In the genomic region with DNA sequence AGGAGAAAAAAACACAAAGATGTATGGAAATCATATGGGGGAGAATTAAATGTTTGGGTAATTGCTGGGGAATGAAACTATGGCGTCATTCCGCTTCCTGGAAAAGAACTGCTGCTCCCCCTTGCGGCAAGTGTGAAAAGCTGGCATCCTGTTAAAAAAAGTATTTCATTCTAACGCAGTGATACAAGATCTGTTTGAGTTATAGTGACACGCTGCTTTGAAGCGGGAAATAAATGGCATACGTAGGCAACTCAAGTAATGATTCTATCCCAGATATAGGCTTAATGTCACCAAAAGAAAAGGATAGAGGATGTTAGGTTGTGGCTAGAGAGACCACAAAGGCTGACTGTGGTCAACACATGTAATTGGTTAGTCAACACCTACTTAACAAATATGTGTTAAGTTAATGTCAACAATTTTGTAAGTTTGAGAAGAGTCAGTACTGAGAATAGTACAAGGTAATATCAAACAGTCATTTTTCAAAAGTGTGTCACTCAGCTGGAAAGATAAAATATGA, we compare ENCODE assay signal across 8 cellular contexts.
DNase-seq lines count a peak whose midpoint lies in the region; ATAC-seq, FAIRE-seq and TF ChIP-seq lines count a peak whose summit lies in the region.

No MANE protein-coding gene starts in this region.

- DNase-seq in EH (ENCODE audit: low read depth), result peak; percentile 76
- peak; percentile 62 for DNase-seq in HCT116 (ENCODE audit: low read depth, low spot score)
- DNase-seq in NCI-H2081 treated with DMSO at 0.1 percent for 48 hours (lab: John Stamatoyannopoulos, UW), result peak; percentile 29
- DNase-seq in activated CD4-positive, alpha-beta T cell treated with anti-CD3 and anti-CD28 coated beads for 48 hours, result peak; percentile 56

- H4K20me1 ChIP-seq in HCT116 (ENCODE audit: insufficient read depth), result no peaks in the 10 kb centered on the region

- no peaks in the 10 kb centered on the region for H3K36me3 Mint-ChIP-seq in stimulated activated naive CD8-positive, alpha-beta T cell treated with anti-CD3 and anti-CD28 coated beads, Interleukin-15, Interleukin-2, amounts not matched to agents 100 ng/mL and 50 ng/mL, for 24 hours (ENCODE audit: low read depth)

- TF ChIP-seq CTCF in HCT116 (IDR thresholded peaks at IDR 0.05 in 2 of 3, conservative IDR thresholded peaks at IDR 0.05 in 1 of 3; ENCODE audit: borderline replicate concordance in 1 of 3, insufficient read depth in 1 of 3, low read depth in 2 of 3, low read length in 2 of 3), result peak; percentile 66 to 83 (median 82); a peak in 5 of 6 replicates

- POLR2A ChIA-PET in HCT116 (lab: Charles Lee), result no interaction called here

- no peaks in the 10 kb centered on the region for H3K9me3 Mint-ChIP-seq in stimulated activated naive CD8-positive, alpha-beta T cell treated with anti-CD3 and anti-CD28 coated beads, Interleukin-15, Interleukin-2, amounts not matched to agents 100 ng/mL and 50 ng/mL, for 24 hours

- H3K27ac Mint-ChIP-seq in stimulated activated naive CD8-positive, alpha-beta T cell treated with anti-CD3 and anti-CD28 coated beads, Interleukin-15, Interleukin-2, amounts not matched to agents 100 ng/mL and 50 ng/mL, for 24 hours, result peak overlapping the region; percentile 6

- FAIRE-seq in endometrium (lab: Jason Lieb, UNC), result peak; percentile 75

- ATAC-seq in HCT116 (peak; percentile 76), GM21737 (IDR thresholded peaks at IDR 0.05; ENCODE audit: unreplicated experiment) (no peak)

- H3K4me2 ChIP-seq in HCT116 (ENCODE audit: low read length), result peak overlapping the region; percentile 22; the same call in 1 of the 2 replicates

- H3K9ac ChIP-seq in HCT116 (ENCODE audit: low read length), result no peak overlapping the region
- H3K9ac ChIP-seq in muscle layer of colon (ENCODE audit: low read length), result no peak overlapping the region

- H3K4me1 Mint-ChIP-seq in stimulated activated naive CD8-positive, alpha-beta T cell treated with anti-CD3 and anti-CD28 coated beads, Interleukin-15, Interleukin-2, amounts not matched to agents 100 ng/mL and 50 ng/mL, for 24 hours (ENCODE audit: low read depth), result peaks cover 12% of the 10 kb centered on the region

- no TSS peak for BruUV-seq in HCT116 (replicated peaks; lab: Mats Ljungman, UMichigan)

- RAD21 ChIA-PET in HCT116 (lab: Charles Lee; ENCODE audit: low non-redundant PET in 1 of 2, low total read pairs in 2 of 2, uncharacterized antibody in 2 of 2, unreplicated experiment in 2 of 2), result interaction anchor here in 1 of 2 experiments (0.6 kb wide), 1 partner anchor 148 kb away, joined by 5 read pairs; no protein-coding TSS in a partner anchor

- CTCF ChIA-PET in HCT116 (lab: Charles Lee), result interaction anchor here (0.8 to 2.0 kb wide), 20 partner anchors 9 to 197 kb away, joined by 3 to 35 read pairs (median 4); no protein-coding TSS in a partner anchor

- H3K27me3 ChIP-seq in HCT116 (ENCODE audit: insufficient read depth, low read length) (no peaks in the 10 kb centered on the region), muscle layer of colon (ENCODE audit: control insufficient read depth in 1 of 2, insufficient read depth in 2 of 2, low read length in 2 of 2) (no peaks in the 10 kb centered on the region)

- H3K4me3 Mint-ChIP-seq in stimulated activated naive CD8-positive, alpha-beta T cell treated with anti-CD3 and anti-CD28 coated beads, Interleukin-15, Interleukin-2, amounts not matched to agents 100 ng/mL and 50 ng/mL, for 24 hours, result no peak overlapping the region

- H3K27me3 Mint-ChIP-seq in stimulated activated naive CD8-positive, alpha-beta T cell treated with anti-CD3 and anti-CD28 coated beads, Interleukin-15, Interleukin-2, amounts not matched to agents 100 ng/mL and 50 ng/mL, for 24 hours, result peaks cover 27% of the 10 kb centered on the region

- no peaks in the 10 kb centered on the region for H3K9me2 ChIP-seq in HCT116 (ENCODE audit: insufficient read depth)

- H3K4me3 ChIP-seq in HCT116 (replicated peaks in 1 of 2; ENCODE audit: low read depth in 1 of 2, low read length in 2 of 2) (no peak overlapping the region), muscle layer of colon (ENCODE audit: low read depth in 1 of 2, low read length in 2 of 2) (no peak overlapping the region)

- no peaks in the 10 kb centered on the region for H3K79me2 ChIP-seq in HCT116 (ENCODE audit: insufficient read depth, low read length)

- H3K27ac ChIP-seq in HCT116 (ENCODE audit: low read depth, low read length) (no peak overlapping the region), muscle layer of colon (ENCODE audit: low read depth, low read length) (peak overlapping the region; percentile 51)

- no peaks in the 10 kb centered on the region for H3K36me3 ChIP-seq in HCT116 (ENCODE audit: control insufficient read depth in 1 of 2, insufficient read depth in 2 of 2, low read length in 2 of 2)
- no peaks in the 10 kb centered on the region for H3K36me3 ChIP-seq in muscle layer of colon (ENCODE audit: insufficient read depth, low read length)

- H3K9me3 ChIP-seq in HCT116 (ENCODE audit: control insufficient read depth in 1 of 2, insufficient read depth in 1 of 2, low read depth in 1 of 2, low read length in 2 of 2), result no peaks in the 10 kb centered on the region
- H3K9me3 ChIP-seq in muscle layer of colon (ENCODE audit: low read length), result no peaks in the 10 kb centered on the region

- peak overlapping the region; percentile 97 for H2AFZ ChIP-seq in HCT116 (ENCODE audit: low read depth, low read length, poor library complexity, severe bottlenecking)

- TF ChIP-seq RAD21 in HCT116 (IDR thresholded peaks at IDR 0.05; ENCODE audit: low read depth), result peak; percentile 69

- no peak for TF ChIP-seq POLR2A in HCT116 (IDR thresholded peaks at IDR 0.05; ENCODE audit: borderline replicate concordance, extremely low read depth, insufficient read depth, insufficient read length)

- intact Hi-C loops in HCT116 (cut with micrococcal nuclease), result loop anchor here (5.0 kb wide), 2 partner anchors 151 to 166 kb away; no protein-coding TSS in a partner anchor

- H3K4me1 ChIP-seq in HCT116 (ENCODE audit: control insufficient read depth in 1 of 2, insufficient read depth in 2 of 2, low read length in 2 of 2) (0 out of 4 replicates have a peak, but pooled peaks cover 0 to 4% of the 10 kb centered on the region in 2 experiments), muscle layer of colon (ENCODE audit: insufficient read depth, low read length) (peaks cover 15% of the 10 kb centered on the region)

TF ChIP-seq in HCT116, 20 proteins besides CTCF, POLR2A, EP300 and RAD21:
- TF ChIP-seq CBX3 (IDR thresholded peaks at IDR 0.05; ENCODE audit: low read depth) (peak; percentile 78), EZH2 (IDR thresholded peaks at IDR 0.05) (no peak), CEBPB (IDR thresholded peaks at IDR 0.05; ENCODE audit: low read depth) (0 out of 2 replicates have a peak, but pooled peaks have one; percentile 30)
